ENCODE assay signal across 1 cellular context in the genomic region with DNA sequence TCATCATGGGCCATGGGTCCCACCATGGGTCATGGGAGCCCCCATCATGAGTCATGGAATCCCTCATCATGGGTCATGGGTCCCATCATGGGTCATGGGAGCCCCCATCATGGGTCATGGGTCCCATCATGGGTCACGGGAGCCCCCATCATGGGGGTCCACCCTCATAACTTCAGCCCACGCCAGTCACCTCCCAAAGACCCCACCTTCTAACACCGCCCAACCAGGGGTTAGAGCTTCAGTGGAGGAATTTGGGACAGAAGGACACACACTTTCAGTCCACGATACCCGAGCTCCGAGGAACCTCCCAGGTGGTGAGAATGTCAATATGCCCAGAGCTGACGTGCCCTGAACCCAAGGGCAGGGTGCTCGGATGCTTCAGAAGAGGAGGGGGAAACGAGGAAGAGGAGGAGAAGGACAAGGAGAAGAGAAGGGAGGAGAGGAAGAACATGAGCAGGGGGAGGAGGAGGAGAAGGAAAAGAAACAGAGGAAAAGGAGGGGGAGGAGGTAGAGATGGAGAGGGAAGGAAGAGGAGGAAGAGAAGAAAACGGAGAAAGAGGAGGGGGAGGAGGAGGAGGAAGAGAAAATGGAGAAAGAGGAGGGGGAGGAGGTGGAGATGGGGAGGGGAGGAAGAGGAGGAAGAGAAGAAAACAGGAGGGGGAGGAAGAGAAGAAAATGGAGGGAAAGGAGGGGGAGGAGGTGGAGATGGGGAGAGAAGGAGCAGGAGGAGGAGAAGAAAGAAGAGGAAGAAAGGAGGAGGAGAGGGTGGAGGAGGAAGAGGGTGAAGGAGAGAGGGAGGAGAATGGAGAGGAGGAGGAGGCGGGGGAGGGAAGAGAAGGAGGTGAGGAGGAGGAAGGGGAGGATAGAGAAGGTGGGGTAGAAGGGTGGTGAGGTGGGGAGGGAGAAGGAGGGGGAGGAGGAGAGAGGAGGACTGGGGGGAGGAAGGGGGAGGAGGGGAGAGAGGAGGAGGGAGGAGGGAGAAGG.
TF ChIP-seq lines count a peak whose summit lies in the region.

No MANE protein-coding gene starts in this region.

TF ChIP-seq in WTC11, 78 proteins besides CTCF, POLR2A, EP300 and RAD21 (continued from another document):
- TF ChIP-seq, protein P1, sequence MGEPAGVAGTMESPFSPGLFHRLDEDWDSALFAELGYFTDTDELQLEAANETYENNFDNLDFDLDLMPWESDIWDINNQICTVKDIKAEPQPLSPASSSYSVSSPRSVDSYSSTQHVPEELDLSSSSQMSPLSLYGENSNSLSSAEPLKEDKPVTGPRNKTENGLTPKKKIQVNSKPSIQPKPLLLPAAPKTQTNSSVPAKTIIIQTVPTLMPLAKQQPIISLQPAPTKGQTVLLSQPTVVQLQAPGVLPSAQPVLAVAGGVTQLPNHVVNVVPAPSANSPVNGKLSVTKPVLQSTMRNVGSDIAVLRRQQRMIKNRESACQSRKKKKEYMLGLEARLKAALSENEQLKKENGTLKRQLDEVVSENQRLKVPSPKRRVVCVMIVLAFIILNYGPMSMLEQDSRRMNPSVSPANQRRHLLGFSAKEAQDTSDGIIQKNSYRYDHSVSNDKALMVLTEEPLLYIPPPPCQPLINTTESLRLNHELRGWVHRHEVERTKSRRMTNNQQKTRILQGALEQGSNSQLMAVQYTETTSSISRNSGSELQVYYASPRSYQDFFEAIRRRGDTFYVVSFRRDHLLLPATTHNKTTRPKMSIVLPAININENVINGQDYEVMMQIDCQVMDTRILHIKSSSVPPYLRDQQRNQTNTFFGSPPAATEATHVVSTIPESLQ (CRISPR knock-in tag; IDR thresholded peaks at IDR 0.05) = no peak
- TF ChIP-seq, protein P2, sequence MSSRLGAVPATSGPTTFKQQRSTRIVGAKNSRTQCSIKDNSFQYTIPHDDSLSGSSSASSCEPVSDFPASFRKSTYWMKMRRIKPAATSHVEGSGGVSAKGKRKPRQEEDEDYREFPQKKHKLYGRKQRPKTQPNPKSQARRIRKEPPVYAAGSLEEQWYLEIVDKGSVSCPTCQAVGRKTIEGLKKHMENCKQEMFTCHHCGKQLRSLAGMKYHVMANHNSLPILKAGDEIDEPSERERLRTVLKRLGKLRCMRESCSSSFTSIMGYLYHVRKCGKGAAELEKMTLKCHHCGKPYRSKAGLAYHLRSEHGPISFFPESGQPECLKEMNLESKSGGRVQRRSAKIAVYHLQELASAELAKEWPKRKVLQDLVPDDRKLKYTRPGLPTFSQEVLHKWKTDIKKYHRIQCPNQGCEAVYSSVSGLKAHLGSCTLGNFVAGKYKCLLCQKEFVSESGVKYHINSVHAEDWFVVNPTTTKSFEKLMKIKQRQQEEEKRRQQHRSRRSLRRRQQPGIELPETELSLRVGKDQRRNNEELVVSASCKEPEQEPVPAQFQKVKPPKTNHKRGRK (CRISPR knock-in tag; IDR thresholded peaks at IDR 0.05; ENCODE audit: borderline replicate concordance) = 0 out of 2 replicates have a peak, but pooled peaks have one; percentile 13
